Comparison of ENCODE assay signal across 8 cellular contexts in the genomic region with DNA sequence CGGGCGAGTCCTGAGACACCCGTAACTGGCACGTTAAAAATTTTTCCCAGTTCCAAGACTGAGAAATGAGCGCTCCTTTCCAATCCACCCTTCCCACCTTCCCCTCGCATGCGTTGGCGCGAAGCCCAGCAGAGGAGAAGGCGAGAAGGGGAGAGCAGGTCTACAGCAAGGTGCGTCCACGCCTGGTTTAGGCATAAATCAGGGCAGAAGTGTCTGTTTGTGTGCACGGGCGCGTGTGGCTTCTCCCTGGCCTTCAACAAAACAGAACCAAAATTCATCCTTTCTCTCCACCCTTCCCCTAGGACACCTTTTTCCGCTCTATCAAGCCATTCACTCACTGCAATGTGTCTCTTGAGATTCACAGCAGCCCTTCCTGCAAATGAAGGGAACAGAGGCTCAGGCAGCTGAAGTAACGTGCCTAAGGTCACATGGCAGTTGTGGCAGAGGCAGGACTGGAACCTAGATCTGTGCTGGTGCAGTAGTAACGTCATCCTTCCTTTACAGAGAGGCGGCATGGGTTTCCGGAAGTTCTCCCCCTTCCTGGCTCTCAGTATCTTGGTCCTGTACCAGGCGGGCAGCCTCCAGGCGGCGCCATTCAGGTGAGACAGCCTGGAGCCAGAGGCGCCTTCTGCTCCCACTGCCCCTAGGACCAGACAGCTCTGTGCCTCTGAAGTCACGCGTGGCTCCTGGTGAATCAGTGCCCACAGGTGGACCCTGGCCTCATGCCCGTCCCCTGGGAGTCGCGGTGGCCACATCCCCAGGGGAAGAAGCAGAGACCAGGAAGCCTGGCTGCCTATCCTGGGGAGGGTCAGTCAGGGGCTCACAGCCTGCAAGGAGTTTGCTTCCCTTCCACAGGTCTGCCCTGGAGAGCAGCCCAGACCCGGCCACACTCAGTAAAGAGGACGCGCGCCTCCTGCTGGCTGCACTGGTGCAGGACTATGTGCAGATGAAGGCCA. TPM values are rescaled to one million over a fixed set of nuclear protein-coding genes. Genes with fewer than 3 reads are reported as not detected.
DNase-seq lines count a peak whose midpoint lies in the region; ATAC-seq and TF ChIP-seq lines count a peak whose summit lies in the region.

No MANE protein-coding gene starts in this region.

- H3K9me3 ChIP-seq in ascending aorta, result peaks cover 0 to 3% of the 10 kb centered on the region in 2 donors

- peak; percentile 43 to 76 (median 67) for TF ChIP-seq CTCF in ascending aorta (IDR thresholded peaks at IDR 0.05)

- H3K36me3 ChIP-seq in ascending aorta, result no peaks in the 10 kb centered on the region

- no peak overlapping the region for H3K27ac ChIP-seq in ascending aorta

- H3K27me3 ChIP-seq in ascending aorta, result no peaks in the 10 kb centered on the region

- peak overlapping the region; percentile 52 to 62 for H3K4me3 ChIP-seq in ascending aorta
- peak overlapping the region; percentile 40 for H3K4me3 ChIP-seq in skeletal muscle cell (ENCODE audit: low read depth, low read length)

- DNase-seq in NCI-H146 (lab: John Stamatoyannopoulos, UW) (peak; percentile 44), T-helper 22 cell (ENCODE audit: low read depth) (peak; percentile 38), ascending aorta (ENCODE audit: low spot score in 2 of 2) (peak; percentile 43 to 87), iPS DF 19.7 (ENCODE audit: low read depth, low spot score) (peak; percentile 71), skeletal muscle cell (ENCODE audit: low read depth) (no peak), NCI-H2171 treated with DMSO at 0.1 percent for 48 hours (lab: John Stamatoyannopoulos, UW) (no peak)

- H3K4me1 ChIP-seq in ascending aorta, result peaks cover 0 to 18% of the 10 kb centered on the region in 2 donors

- intact Hi-C loops in ascending aorta (cut with DNase I), result loop anchor here (1.0 to 10.0 kb wide), 4 partner anchors 100 to 520 kb away; no protein-coding TSS in a partner anchor

- ATAC-seq in GM18499 (IDR thresholded peaks at IDR 0.05; ENCODE audit: insufficient read depth, unreplicated experiment), result peak; percentile 79
- peak; percentile 96 for ATAC-seq in HG02884 (IDR thresholded peaks at IDR 0.05; ENCODE audit: unreplicated experiment)

RNA-seq across cellular contexts. Expression of a gene that starts 1.1 kb away (rescaled TPM):
- not detected for total RNA-seq in ascending aorta

RNA-seq across cellular contexts. Expression of a gene that starts 40.2 kb away (rescaled TPM):
- total RNA-seq in ascending aorta, result not detected

Comparison
In these comparisons a context has a peak if more than half of its experiments do, and no peak if none do; other contexts are left out.
1. DNase-seq: peak in NCI-H146 (single experiment), T-helper 22 cell (single experiment), ascending aorta (2 of 2) and iPS DF 19.7 (single experiment); none in skeletal muscle cell (single experiment) and NCI-H2171 treated with DMSO at 0.1 percent for 48 hours (single experiment).